Comparison of ENCODE assay signal across 12 cellular contexts in genomic region chr2:120856421-120856862, GRCh38.
DNase-seq lines count a peak whose midpoint lies in the region; ATAC-seq, FAIRE-seq and TF ChIP-seq lines count a peak whose summit lies in the region.
"Had no signal": no experiment of that assay in that cellular context is flagged by ENCODE, and none has a peak within 500 bp of the region (broad histone marks: within the 10 kb centered on the region; RNA-seq: fewer than 3 reads in every experiment).

No MANE protein-coding gene starts in this region.

- WGBS in A549 (ENCODE audit: missing lambda C conversion rate), result 89% methylated on average over 12 of the region's 13 CpGs
- 78 to 80% methylated on average over 8 to 13 of the region's 13 CpGs for WGBS in endodermal cell (ENCODE audit: insufficient coverage in 1 of 2, insufficient read length in 1 of 2), 2 experiments

- H3K9me3 Mint-ChIP-seq in HFFc6 (no peaks in the 10 kb centered on the region), endodermal cell (no peaks in the 10 kb centered on the region), mesothelial cell of epicardium (no peaks in the 10 kb centered on the region)
- H3K9me3 Mint-ChIP-seq in activated CD8-positive, alpha-beta memory T cell treated with anti-CD3 and anti-CD28 coated beads, Interleukin-2, amount 10 ng/mL, durations not matched to agents 7 days and 5 days (ENCODE audit: low read depth), result no peaks in the 10 kb centered on the region

- TF ChIP-seq RAD21 in A549 (conservative IDR thresholded peaks at IDR 0.05 in 1 of 2, IDR thresholded peaks at IDR 0.05 in 1 of 2), result peak in 1 of 2 experiments; percentile 6; a peak in 1 of 5 replicates

- H3K27me3 Mint-ChIP-seq in HFFc6 (ENCODE audit: insufficient read depth) (peaks cover 4% of the 10 kb centered on the region), endodermal cell (ENCODE audit: insufficient read depth) (no peaks in the 10 kb centered on the region), mesothelial cell of epicardium (ENCODE audit: low read depth) (no peaks in the 10 kb centered on the region)
- H3K27me3 Mint-ChIP-seq in activated CD8-positive, alpha-beta memory T cell treated with anti-CD3 and anti-CD28 coated beads, Interleukin-2, amount 10 ng/mL, durations not matched to agents 7 days and 5 days, result no peaks in the 10 kb centered on the region

- no peak for TF ChIP-seq EP300 in A549 (IDR thresholded peaks at IDR 0.05)

- no peaks in the 10 kb centered on the region for H3K27me3 ChIP-seq in endodermal cell (ENCODE audit: control insufficient read depth, insufficient read depth, low read length, poor library complexity, severe bottlenecking)
- H3K27me3 ChIP-seq: thyroid gland had no signal

- DNase-seq in A549 (ENCODE audit: low read depth in 1 of 2, low spot score in 1 of 2) (peak in 1 of 2 experiments; percentile 31), HFFc6 (peak; percentile 51), endodermal cell (peak; percentile 89), mesothelial cell of epicardium (ENCODE audit: low spot score in 2 of 2, unreplicated experiment in 2 of 2) (no peak), hippocampal formation (lab: John Stamatoyannopoulos, UW) (no peak), COLO668 (lab: John Stamatoyannopoulos, UW; ENCODE audit: unreplicated experiment) (no peak)
- DNase-seq in activated CD8-positive, alpha-beta memory T cell treated with anti-CD3 and anti-CD28 coated beads, Interleukin-2, amount 10 ng/mL, durations not matched to agents 7 days and 5 days, result no peak
- DNase-seq: C1 segment of cervical spinal cord, MM.1S, SW 1271, thyroid gland had no signal

- H3K4me1 Mint-ChIP-seq in HFFc6 (ENCODE audit: low read depth), result peaks cover 63% of the 10 kb centered on the region
- H3K4me1 Mint-ChIP-seq in endodermal cell, result peaks cover 12% of the 10 kb centered on the region
- peaks cover 24% of the 10 kb centered on the region for H3K4me1 Mint-ChIP-seq in mesothelial cell of epicardium
- no peaks in the 10 kb centered on the region for H3K4me1 Mint-ChIP-seq in activated CD8-positive, alpha-beta memory T cell treated with anti-CD3 and anti-CD28 coated beads, Interleukin-2, amount 10 ng/mL, durations not matched to agents 7 days and 5 days

- H3K4me1 ChIP-seq in A549, result peaks cover 7% of the 10 kb centered on the region; the same call in 1 of the 3 replicates
- no peaks in the 10 kb centered on the region for H3K4me1 ChIP-seq in endodermal cell (ENCODE audit: control insufficient read depth, insufficient read depth, low read length)
- H3K4me1 ChIP-seq: thyroid gland had no signal

- 0 out of 2 replicates have a peak, but pooled peaks cover 4% of the 10 kb centered on the region for H3K36me3 Mint-ChIP-seq in HFFc6 (ENCODE audit: low read depth)
- H3K36me3 Mint-ChIP-seq in endodermal cell (ENCODE audit: low read depth), result no peaks in the 10 kb centered on the region
- no peaks in the 10 kb centered on the region for H3K36me3 Mint-ChIP-seq in mesothelial cell of epicardium
- no peaks in the 10 kb centered on the region for H3K36me3 Mint-ChIP-seq in activated CD8-positive, alpha-beta memory T cell treated with anti-CD3 and anti-CD28 coated beads, Interleukin-2, amount 10 ng/mL, durations not matched to agents 7 days and 5 days

- H3K9ac ChIP-seq in endodermal cell (ENCODE audit: extremely low read depth, low read length, poor library complexity, severe bottlenecking), result no peak overlapping the region

- H3K4me3 ChIP-seq in A549 (no peak overlapping the region), endodermal cell (ENCODE audit: low read length) (no peak overlapping the region)
- H3K4me3 ChIP-seq: thyroid gland had no signal

- H3K27ac ChIP-seq in A549 (peak overlapping the region in 1 of 2 experiments; percentile 18; a peak in 1 of 6 replicates), endodermal cell (ENCODE audit: low read depth, low read length) (peak overlapping the region; percentile 2)
- H3K27ac ChIP-seq: thyroid gland had no signal

- H3K4me3 Mint-ChIP-seq in HFFc6 (peak overlapping the region; percentile 11; the same call in 1 of the 2 replicates), endodermal cell (no peak overlapping the region), mesothelial cell of epicardium (no peak overlapping the region)
- H3K4me3 Mint-ChIP-seq in activated CD8-positive, alpha-beta memory T cell treated with anti-CD3 and anti-CD28 coated beads, Interleukin-2, amount 10 ng/mL, durations not matched to agents 7 days and 5 days, result no peak overlapping the region

- ATAC-seq in A549, result peak; percentile 68 to 75; a peak in 5 of 6 replicates
- no peak for ATAC-seq in activated CD8-positive, alpha-beta memory T cell treated with anti-CD3 and anti-CD28 coated beads, Interleukin-2, amount 10 ng/mL, durations not matched to agents 7 days and 5 days
- ATAC-seq in HG02798 (IDR thresholded peaks at IDR 0.05; ENCODE audit: poor library complexity, unreplicated experiment), result no peak

- TF ChIP-seq CTCF in A549 (IDR thresholded peaks at IDR 0.05) (no peak), HFFc6 (IDR thresholded peaks at IDR 0.05) (peak; percentile 68), endodermal cell (conservative IDR thresholded peaks at IDR 0.05) (peak; percentile 73), mesothelial cell of epicardium (IDR thresholded peaks at IDR 0.05; ENCODE audit: unreplicated experiment) (no peak)

- CTCF ChIA-PET in A549 (lab: Yijun Ruan, JAX), result interaction anchor here (1.2 kb wide), 1 partner anchor 31 kb away, joined by 3 read pairs; no protein-coding TSS in a partner anchor
- CTCF ChIA-PET in activated CD8-positive, alpha-beta memory T cell treated with anti-CD3 and anti-CD28 coated beads, Interleukin-2, amount 10 ng/mL, durations not matched to agents 7 days and 5 days (lab: Charles Lee), result no interaction called here

- peak overlapping the region; percentile 82 for H3K27ac Mint-ChIP-seq in HFFc6
- H3K27ac Mint-ChIP-seq in endodermal cell, result peak overlapping the region; percentile 63
- H3K27ac Mint-ChIP-seq in mesothelial cell of epicardium, result peak overlapping the region; percentile 90
- no peak overlapping the region for H3K27ac Mint-ChIP-seq in activated CD8-positive, alpha-beta memory T cell treated with anti-CD3 and anti-CD28 coated beads, Interleukin-2, amount 10 ng/mL, durations not matched to agents 7 days and 5 days

- no peaks in the 10 kb centered on the region for H3K36me3 ChIP-seq in endodermal cell (ENCODE audit: control insufficient read depth, insufficient read depth, low read length)
- H3K36me3 ChIP-seq: thyroid gland had no signal

- POLR2A ChIA-PET in A549 (lab: Yijun Ruan, JAX), result no interaction called here

- no peak overlapping the region for H3K4me2 ChIP-seq in A549

- FAIRE-seq in A549 (lab: Jason Lieb, UNC), result no peak

- TF ChIP-seq POLR2A in A549 (IDR thresholded peaks at IDR 0.05; ENCODE audit: low read length), result no peak

- no peaks in the 10 kb centered on the region for H3K9me3 ChIP-seq in A549
- H3K9me3 ChIP-seq in endodermal cell (ENCODE audit: control insufficient read depth, low read length), result no peaks in the 10 kb centered on the region
- H3K9me3 ChIP-seq: thyroid gland had no signal

TF ChIP-seq in A549, 52 proteins besides CTCF, POLR2A, EP300 and RAD21:
- no peak for TF ChIP-seq ZC3H11A (IDR thresholded peaks at IDR 0.05)
- TF ChIP-seq SMC3 (IDR thresholded peaks at IDR 0.05), result no peak
- no peak for TF ChIP-seq EHMT2 (IDR thresholded peaks at IDR 0.05; ENCODE audit: low read depth)
- TF ChIP-seq RARB (CRISPR knock-in tag; IDR thresholded peaks at IDR 0.05), result no peak
- TF ChIP-seq MAZ (IDR thresholded peaks at IDR 0.05; ENCODE audit: borderline replicate concordance, low read depth, low read length), result no peak
- TF ChIP-seq HOXB5 (CRISPR knock-in tag; IDR thresholded peaks at IDR 0.05), result no peak
- TF ChIP-seq TFCP2L1 (CRISPR knock-in tag; IDR thresholded peaks at IDR 0.05), result no peak
- no peak for TF ChIP-seq E2F6 (IDR thresholded peaks at IDR 0.05; ENCODE audit: borderline replicate concordance, low read depth)
- no peak for TF ChIP-seq ZFP36 (IDR thresholded peaks at IDR 0.05; ENCODE audit: borderline replicate concordance, partially characterized antibody)
- TF ChIP-seq NPAS2 (CRISPR knock-in tag; IDR thresholded peaks at IDR 0.05; ENCODE audit: borderline replicate concordance), result no peak
- no peak for TF ChIP-seq BCL3 (IDR thresholded peaks at IDR 0.05)
- TF ChIP-seq RNF2 (IDR thresholded peaks at IDR 0.05; ENCODE audit: borderline replicate concordance, low read depth), result no peak
- TF ChIP-seq RCOR1 (IDR thresholded peaks at IDR 0.05; ENCODE audit: low read depth, low read length), result no peak
- TF ChIP-seq POLR2AphosphoS2 (conservative IDR thresholded peaks at IDR 0.05; ENCODE audit: low read length), result no peak
- no peak for TF ChIP-seq CEBPB (IDR thresholded peaks at IDR 0.05)
- TF ChIP-seq HDAC2 (IDR thresholded peaks at IDR 0.05), result no peak

Comparison
In these comparisons a context has a peak if more than half of its experiments do, and no peak if none do; other contexts are left out.
1. ATAC-seq: peak in A549 (2 of 2); none in activated CD8-positive, alpha-beta memory T cell treated with anti-CD3 and anti-CD28 coated beads, Interleukin-2, amount 10 ng/mL, durations not matched to agents 7 days and 5 days (single experiment) and HG02798 (single experiment).
2. DNase-seq: peak in HFFc6 (single experiment) and endodermal cell (single experiment); none in mesothelial cell of epicardium (0 of 2), activated CD8-positive, alpha-beta memory T cell treated with anti-CD3 and anti-CD28 coated beads, Interleukin-2, amount 10 ng/mL, durations not matched to agents 7 days and 5 days (single experiment), hippocampal formation (0 of 2) and COLO668 (single experiment).
3. CTCF ChIP-seq: peak in HFFc6 (single experiment) and endodermal cell (single experiment); none in A549 (single experiment) and mesothelial cell of epicardium (single experiment).